Comparison of ENCODE assay signal across 1 cellular context in genomic region chr20:50929299-50930138, GRCh38.
TF ChIP-seq lines count a peak whose summit lies in the region.

No MANE protein-coding gene starts in this region.

TF ChIP-seq in HepG2, 621 proteins besides CTCF, POLR2A, EP300 and RAD21 (continued from another document and continues in another):
- TF ChIP-seq, protein P1, sequence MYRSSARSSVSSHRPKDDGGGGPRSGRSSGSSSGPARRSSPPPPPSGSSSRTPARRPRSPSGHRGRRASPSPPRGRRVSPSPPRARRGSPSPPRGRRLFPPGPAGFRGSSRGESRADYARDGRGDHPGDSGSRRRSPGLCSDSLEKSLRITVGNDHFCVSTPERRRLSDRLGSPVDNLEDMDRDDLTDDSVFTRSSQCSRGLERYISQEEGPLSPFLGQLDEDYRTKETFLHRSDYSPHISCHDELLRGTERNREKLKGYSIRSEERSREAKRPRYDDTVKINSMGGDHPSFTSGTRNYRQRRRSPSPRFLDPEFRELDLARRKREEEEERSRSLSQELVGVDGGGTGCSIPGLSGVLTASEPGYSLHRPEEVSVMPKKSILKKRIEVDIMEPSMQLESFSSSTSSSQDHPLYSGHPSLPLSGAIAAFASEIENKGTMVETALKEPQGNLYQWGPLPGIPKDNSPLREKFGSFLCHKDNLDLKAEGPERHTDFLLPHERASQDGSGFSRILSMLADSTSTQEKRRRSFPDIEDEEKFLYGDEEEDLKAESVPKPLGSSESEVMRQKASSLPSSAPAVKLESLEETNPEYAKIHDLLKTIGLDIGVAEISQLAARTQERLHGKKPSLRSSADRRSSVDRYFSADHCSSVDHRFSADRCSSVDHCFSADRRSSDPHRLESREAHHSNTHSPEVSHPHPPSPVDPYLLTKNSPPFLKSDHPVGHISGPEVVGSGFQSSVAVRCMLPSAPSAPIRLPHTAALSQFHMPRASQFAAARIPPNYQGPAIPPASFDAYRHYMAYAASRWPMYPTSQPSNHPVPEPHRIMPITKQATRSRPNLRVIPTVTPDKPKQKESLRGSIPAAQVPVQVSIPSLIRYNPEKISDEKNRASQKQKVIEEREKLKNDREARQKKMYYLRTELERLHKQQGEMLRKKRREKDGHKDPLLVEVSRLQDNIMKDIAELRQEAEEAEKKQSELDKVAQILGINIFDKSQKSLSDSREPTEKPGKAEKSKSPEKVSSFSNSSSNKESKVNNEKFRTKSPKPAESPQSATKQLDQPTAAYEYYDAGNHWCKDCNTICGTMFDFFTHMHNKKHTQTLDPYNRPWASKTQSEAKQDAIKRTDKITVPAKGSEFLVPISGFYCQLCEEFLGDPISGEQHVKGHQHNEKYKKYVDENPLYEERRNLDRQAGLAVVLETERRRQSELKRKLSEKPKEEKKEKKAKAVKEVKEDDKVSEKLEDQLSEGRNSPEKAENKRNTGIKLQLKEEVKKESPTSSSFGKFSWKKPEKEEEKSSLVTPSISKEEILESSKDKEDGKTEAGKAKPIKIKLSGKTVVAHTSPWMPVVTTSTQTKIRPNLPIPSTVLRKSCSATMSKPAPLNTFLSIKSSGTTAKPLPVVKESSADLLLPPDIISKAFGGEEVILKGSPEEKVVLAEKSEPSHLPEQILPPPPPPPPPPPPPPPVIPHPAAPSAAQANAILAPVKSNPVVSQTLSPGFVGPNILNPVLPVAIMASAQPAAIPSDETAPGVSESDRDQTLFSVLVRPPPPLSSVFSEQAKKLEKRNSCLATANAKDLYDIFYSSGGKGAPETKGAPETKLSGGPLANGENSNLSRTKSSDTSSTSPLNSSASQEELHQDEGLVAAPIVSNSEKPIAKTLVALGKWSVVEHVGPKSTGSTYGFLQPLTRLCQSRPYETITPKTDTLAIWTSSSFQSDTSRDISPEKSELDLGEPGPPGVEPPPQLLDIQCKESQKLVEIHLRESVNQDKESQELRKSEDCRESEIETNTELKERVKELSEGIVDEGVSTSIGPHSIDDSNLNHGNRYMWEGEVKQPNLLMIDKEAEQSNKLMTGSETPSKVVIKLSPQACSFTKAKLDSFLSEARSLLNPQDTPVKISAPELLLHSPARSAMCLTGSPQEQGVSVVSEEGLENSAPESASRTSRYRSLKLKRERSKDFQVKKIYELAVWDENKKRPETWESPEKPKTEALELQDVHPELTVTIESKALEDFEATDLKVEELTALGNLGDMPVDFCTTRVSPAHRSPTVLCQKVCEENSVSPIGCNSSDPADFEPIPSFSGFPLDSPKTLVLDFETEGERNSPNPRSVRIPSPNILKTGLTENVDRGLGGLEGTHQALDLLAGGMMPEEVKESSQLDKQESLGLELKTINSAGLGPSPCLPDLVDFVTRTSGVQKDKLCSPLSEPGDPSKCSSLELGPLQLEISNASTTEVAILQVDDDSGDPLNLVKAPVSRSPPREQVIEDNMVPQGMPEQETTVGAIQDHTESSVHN (CRISPR knock-in tag; IDR thresholded peaks at IDR 0.05), result peak; percentile 72; the same call in 1 of the 2 replicates
- TF ChIP-seq TMF1 (CRISPR knock-in tag; IDR thresholded peaks at IDR 0.05; ENCODE audit: low read depth), result no peak
- TF ChIP-seq KMT2A (CRISPR knock-in tag; IDR thresholded peaks at IDR 0.05), result peak; percentile 97
- no peak for TF ChIP-seq DPF2 (CRISPR knock-in tag; IDR thresholded peaks at IDR 0.05; ENCODE audit: borderline replicate concordance, low read depth)
- 0 out of 2 replicates have a peak, but pooled peaks have one; percentile 17 for TF ChIP-seq GTF2F1 (IDR thresholded peaks at IDR 0.05; ENCODE audit: low read length)
- no peak for TF ChIP-seq NCOA5 (CRISPR knock-in tag; IDR thresholded peaks at IDR 0.05)
- TF ChIP-seq ELF3 (CRISPR knock-in tag; IDR thresholded peaks at IDR 0.05), result peak; percentile 82
- peak; percentile 68; the same call in 1 of the 2 replicates for TF ChIP-seq ZFP36L1 (CRISPR knock-in tag; IDR thresholded peaks at IDR 0.05)
- TF ChIP-seq FOXO4 (CRISPR knock-in tag; conservative IDR thresholded peaks at IDR 0.05), result no peak
- TF ChIP-seq ZSCAN31 (CRISPR knock-in tag; IDR thresholded peaks at IDR 0.05; ENCODE audit: low read depth), result no peak; the same call in 1 of the 2 replicates
- TF ChIP-seq RXRB (CRISPR knock-in tag; IDR thresholded peaks at IDR 0.05; ENCODE audit: borderline replicate concordance), result peak; percentile 89
- peak; percentile 99 for TF ChIP-seq CBX5 (CRISPR knock-in tag; IDR thresholded peaks at IDR 0.05; ENCODE audit: borderline replicate concordance)
- TF ChIP-seq, protein P2, sequence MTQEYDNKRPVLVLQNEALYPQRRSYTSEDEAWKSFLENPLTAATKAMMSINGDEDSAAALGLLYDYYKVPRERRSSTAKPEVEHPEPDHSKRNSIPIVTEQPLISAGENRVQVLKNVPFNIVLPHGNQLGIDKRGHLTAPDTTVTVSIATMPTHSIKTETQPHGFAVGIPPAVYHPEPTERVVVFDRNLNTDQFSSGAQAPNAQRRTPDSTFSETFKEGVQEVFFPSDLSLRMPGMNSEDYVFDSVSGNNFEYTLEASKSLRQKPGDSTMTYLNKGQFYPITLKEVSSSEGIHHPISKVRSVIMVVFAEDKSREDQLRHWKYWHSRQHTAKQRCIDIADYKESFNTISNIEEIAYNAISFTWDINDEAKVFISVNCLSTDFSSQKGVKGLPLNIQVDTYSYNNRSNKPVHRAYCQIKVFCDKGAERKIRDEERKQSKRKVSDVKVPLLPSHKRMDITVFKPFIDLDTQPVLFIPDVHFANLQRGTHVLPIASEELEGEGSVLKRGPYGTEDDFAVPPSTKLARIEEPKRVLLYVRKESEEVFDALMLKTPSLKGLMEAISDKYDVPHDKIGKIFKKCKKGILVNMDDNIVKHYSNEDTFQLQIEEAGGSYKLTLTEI (CRISPR knock-in tag; conservative IDR thresholded peaks at IDR 0.05), result no peak
- TF ChIP-seq HCFC1 (IDR thresholded peaks at IDR 0.05; ENCODE audit: low read depth, low read length), result peak; percentile 58; the same call in 1 of the 2 replicates
- TF ChIP-seq SUZ12 (IDR thresholded peaks at IDR 0.05; ENCODE audit: low read depth, low read length), result peak; percentile 27; the same call in 1 of the 2 replicates
- no peak for TF ChIP-seq JDP2 (CRISPR knock-in tag; IDR thresholded peaks at IDR 0.05; ENCODE audit: borderline replicate concordance)
- TF ChIP-seq ZNF496 (CRISPR knock-in tag; IDR thresholded peaks at IDR 0.05; ENCODE audit: insufficient replicate concordance), result no peak
- no peak for TF ChIP-seq ZNF446 (CRISPR knock-in tag; IDR thresholded peaks at IDR 0.05)
- peak; percentile 78 for TF ChIP-seq BHLHE40 (IDR thresholded peaks at IDR 0.05; ENCODE audit: low read length)
- TF ChIP-seq YEATS2 (CRISPR knock-in tag; IDR thresholded peaks at IDR 0.05; ENCODE audit: borderline replicate concordance), result peak; percentile 85
- TF ChIP-seq CSRNP2 (CRISPR knock-in tag; conservative IDR thresholded peaks at IDR 0.05; ENCODE audit: low read depth), result no peak
- peak; percentile 81 for TF ChIP-seq MYPOP (CRISPR knock-in tag; IDR thresholded peaks at IDR 0.05)
- no peak; the same call in 1 of the 2 replicates for TF ChIP-seq ZNF790 (CRISPR knock-in tag; IDR thresholded peaks at IDR 0.05; ENCODE audit: borderline replicate concordance)
- peak; percentile 77; the same call in 1 of the 2 replicates for TF ChIP-seq ATF5 (CRISPR knock-in tag; IDR thresholded peaks at IDR 0.05; ENCODE audit: low read depth)
- TF ChIP-seq SPEN (CRISPR knock-in tag; IDR thresholded peaks at IDR 0.05; ENCODE audit: low read depth), result peak; percentile 90
- TF ChIP-seq ZFP1 (CRISPR knock-in tag; IDR thresholded peaks at IDR 0.05), result peak; percentile 66; the same call in 1 of the 2 replicates
- TF ChIP-seq HNRNPK (IDR thresholded peaks at IDR 0.05; ENCODE audit: low read depth, low read length, poor library complexity, severe bottlenecking), result no peak
- no peak for TF ChIP-seq SMAD9 (CRISPR knock-in tag; IDR thresholded peaks at IDR 0.05)
- TF ChIP-seq, protein P3, sequence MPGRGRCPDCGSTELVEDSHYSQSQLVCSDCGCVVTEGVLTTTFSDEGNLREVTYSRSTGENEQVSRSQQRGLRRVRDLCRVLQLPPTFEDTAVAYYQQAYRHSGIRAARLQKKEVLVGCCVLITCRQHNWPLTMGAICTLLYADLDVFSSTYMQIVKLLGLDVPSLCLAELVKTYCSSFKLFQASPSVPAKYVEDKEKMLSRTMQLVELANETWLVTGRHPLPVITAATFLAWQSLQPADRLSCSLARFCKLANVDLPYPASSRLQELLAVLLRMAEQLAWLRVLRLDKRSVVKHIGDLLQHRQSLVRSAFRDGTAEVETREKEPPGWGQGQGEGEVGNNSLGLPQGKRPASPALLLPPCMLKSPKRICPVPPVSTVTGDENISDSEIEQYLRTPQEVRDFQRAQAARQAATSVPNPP (CRISPR knock-in tag; IDR thresholded peaks at IDR 0.05), result no peak
- TF ChIP-seq, protein P4, sequence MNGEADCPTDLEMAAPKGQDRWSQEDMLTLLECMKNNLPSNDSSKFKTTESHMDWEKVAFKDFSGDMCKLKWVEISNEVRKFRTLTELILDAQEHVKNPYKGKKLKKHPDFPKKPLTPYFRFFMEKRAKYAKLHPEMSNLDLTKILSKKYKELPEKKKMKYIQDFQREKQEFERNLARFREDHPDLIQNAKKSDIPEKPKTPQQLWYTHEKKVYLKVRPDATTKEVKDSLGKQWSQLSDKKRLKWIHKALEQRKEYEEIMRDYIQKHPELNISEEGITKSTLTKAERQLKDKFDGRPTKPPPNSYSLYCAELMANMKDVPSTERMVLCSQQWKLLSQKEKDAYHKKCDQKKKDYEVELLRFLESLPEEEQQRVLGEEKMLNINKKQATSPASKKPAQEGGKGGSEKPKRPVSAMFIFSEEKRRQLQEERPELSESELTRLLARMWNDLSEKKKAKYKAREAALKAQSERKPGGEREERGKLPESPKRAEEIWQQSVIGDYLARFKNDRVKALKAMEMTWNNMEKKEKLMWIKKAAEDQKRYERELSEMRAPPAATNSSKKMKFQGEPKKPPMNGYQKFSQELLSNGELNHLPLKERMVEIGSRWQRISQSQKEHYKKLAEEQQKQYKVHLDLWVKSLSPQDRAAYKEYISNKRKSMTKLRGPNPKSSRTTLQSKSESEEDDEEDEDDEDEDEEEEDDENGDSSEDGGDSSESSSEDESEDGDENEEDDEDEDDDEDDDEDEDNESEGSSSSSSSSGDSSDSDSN (CRISPR knock-in tag; IDR thresholded peaks at IDR 0.05), result peak; percentile 87
- peak; percentile 78; the same call in 1 of the 2 replicates for TF ChIP-seq ZNF276 (CRISPR knock-in tag; IDR thresholded peaks at IDR 0.05; ENCODE audit: low read depth)
- no peak; the same call in 1 of the 2 replicates for TF ChIP-seq ZNF264 (CRISPR knock-in tag; IDR thresholded peaks at IDR 0.05)
- TF ChIP-seq NKX3-1 (CRISPR knock-in tag; IDR thresholded peaks at IDR 0.05), result 0 out of 2 replicates have a peak, but pooled peaks have one; percentile 38
- TF ChIP-seq XBP1 (CRISPR knock-in tag; IDR thresholded peaks at IDR 0.05), result no peak
- TF ChIP-seq ARNT2 (CRISPR knock-in tag; IDR thresholded peaks at IDR 0.05; ENCODE audit: low read depth), result peak; percentile 70; the same call in 1 of the 2 replicates
- no peak; the same call in 1 of the 2 replicates for TF ChIP-seq KDM3A (CRISPR knock-in tag; IDR thresholded peaks at IDR 0.05; ENCODE audit: low read depth)
- TF ChIP-seq CENPT (CRISPR knock-in tag; IDR thresholded peaks at IDR 0.05; ENCODE audit: low read depth), result no peak
- TF ChIP-seq ZMYM4 (CRISPR knock-in tag; IDR thresholded peaks at IDR 0.05), result peak; percentile 100
- no peak for TF ChIP-seq BRCA1 (CRISPR knock-in tag; IDR thresholded peaks at IDR 0.05)
